Comparison of ENCODE assay signal across 23 cellular contexts in genomic region chr5:59564895-59565294, GRCh38.
"Had no signal": no experiment of that assay in that cellular context is flagged by ENCODE, and none has a peak within 500 bp of the region (broad histone marks: within the 10 kb centered on the region; RNA-seq: fewer than 3 reads in every experiment).

No MANE protein-coding gene starts in this region.

- DNase-seq: activated CD4-positive, alpha-beta memory T cell treated with anti-CD3 and anti-CD28 coated beads, Interleukin-2, amount 10 ng/mL, durations not matched to agents 7 days and 5 days; activated CD4-positive, alpha-beta T cell treated with anti-CD3 and anti-CD28 coated beads, Interleukin-2, amount 10 ng/mL, durations not matched to agents 24 days and 14 days; activated effector memory CD4-positive, alpha-beta T cell treated with Interleukin-2 at 50 U/mL for 16 hours; activated naive CD4-positive, alpha-beta T cell treated with anti-CD3 and anti-CD28 coated beads for 36 hours; activated naive CD8-positive, alpha-beta T cell treated with anti-CD3 and anti-CD28 coated beads, Interleukin-2, amount 10 ng/mL, durations not matched to agents 7 days and 5 days; activated T-cell treated with anti-CD3 and anti-CD28 coated beads, Interleukin-2, amount 50 U/mL, for 72 hours; amniotic stem cell; endodermal cell; kidney; midbrain; nephron progenitor cell; nucleus accumbens; right lobe of liver; stimulated activated CD4-positive, alpha-beta T cell treated with anti-CD3 and anti-CD28 coated beads, Interleukin-2, amount 100 ng/mL, for 24 hours; testis had no signal

- H3K4me3 Mint-ChIP-seq: activated CD4-positive, alpha-beta memory T cell treated with anti-CD3 and anti-CD28 coated beads, Interleukin-2, amount 10 ng/mL, durations not matched to agents 7 days and 5 days; activated CD4-positive, alpha-beta T cell treated with anti-CD3 and anti-CD28 coated beads, Interleukin-2, amount 10 ng/mL, durations not matched to agents 24 days and 14 days; activated naive CD4-positive, alpha-beta T cell treated with anti-CD3 and anti-CD28 coated beads for 36 hours; activated naive CD8-positive, alpha-beta T cell treated with anti-CD3 and anti-CD28 coated beads, Interleukin-2, amount 10 ng/mL, durations not matched to agents 7 days and 5 days; activated T-cell treated with anti-CD3 and anti-CD28 coated beads, Interleukin-2, amount 50 U/mL, for 72 hours; endodermal cell; nephron progenitor cell; stimulated activated effector memory CD8-positive, alpha-beta T cell treated with anti-CD3 and anti-CD28 coated beads, Interleukin-12 subunit alpha, Interleukin-12 subunit beta, amount 100 ng/mL, for 72 hours; type B pancreatic cell had no signal

- H3K27me3 ChIP-seq: right lobe of liver, testis had no signal

- H3K4me1 Mint-ChIP-seq: stimulated activated effector memory CD8-positive, alpha-beta T cell treated with anti-CD3 and anti-CD28 coated beads, Interleukin-12 subunit alpha, Interleukin-12 subunit beta, amount 100 ng/mL, for 72 hours had no signal

- H3K4me1 ChIP-seq: testis had no signal

- H3K27ac Mint-ChIP-seq: activated CD4-positive, alpha-beta memory T cell treated with anti-CD3 and anti-CD28 coated beads, Interleukin-2, amount 10 ng/mL, durations not matched to agents 7 days and 5 days; activated CD4-positive, alpha-beta T cell treated with anti-CD3 and anti-CD28 coated beads, Interleukin-2, amount 10 ng/mL, durations not matched to agents 24 days and 14 days; activated naive CD4-positive, alpha-beta T cell treated with anti-CD3 and anti-CD28 coated beads for 36 hours; activated naive CD8-positive, alpha-beta T cell treated with anti-CD3 and anti-CD28 coated beads, Interleukin-2, amount 10 ng/mL, durations not matched to agents 7 days and 5 days; activated T-cell treated with anti-CD3 and anti-CD28 coated beads, Interleukin-2, amount 50 U/mL, for 72 hours; endodermal cell; nephron progenitor cell; stimulated activated effector memory CD8-positive, alpha-beta T cell treated with anti-CD3 and anti-CD28 coated beads, Interleukin-12 subunit alpha, Interleukin-12 subunit beta, amount 100 ng/mL, for 72 hours; type B pancreatic cell had no signal

- H3K4me3 ChIP-seq: coronary artery, lung, right lobe of liver, skin epidermis, testis had no signal

- H3K36me3 Mint-ChIP-seq: activated naive CD8-positive, alpha-beta T cell treated with anti-CD3 and anti-CD28 coated beads, Interleukin-2, amount 10 ng/mL, durations not matched to agents 7 days and 5 days; stimulated activated effector memory CD8-positive, alpha-beta T cell treated with anti-CD3 and anti-CD28 coated beads, Interleukin-12 subunit alpha, Interleukin-12 subunit beta, amount 100 ng/mL, for 72 hours had no signal

- ATAC-seq: activated CD4-positive, CD25-positive, alpha-beta regulatory T cell treated with anti-CD3 and anti-CD28 coated beads, Interleukin-2, amount 50 U/mL, for 24 hours; activated T-cell treated with anti-CD3 and anti-CD28 coated beads, Interleukin-2, amount 50 U/mL, for 72 hours; left lobe of liver; right lobe of liver had no signal

- H3K9me3 ChIP-seq: right lobe of liver, testis had no signal

- H3K9me3 Mint-ChIP-seq: activated CD4-positive, alpha-beta memory T cell treated with anti-CD3 and anti-CD28 coated beads, Interleukin-2, amount 10 ng/mL, durations not matched to agents 7 days and 5 days; activated CD4-positive, alpha-beta T cell treated with anti-CD3 and anti-CD28 coated beads, Interleukin-2, amount 10 ng/mL, durations not matched to agents 24 days and 14 days; activated naive CD4-positive, alpha-beta T cell treated with anti-CD3 and anti-CD28 coated beads for 36 hours; activated naive CD8-positive, alpha-beta T cell treated with anti-CD3 and anti-CD28 coated beads, Interleukin-2, amount 10 ng/mL, durations not matched to agents 7 days and 5 days; activated T-cell treated with anti-CD3 and anti-CD28 coated beads, Interleukin-2, amount 50 U/mL, for 72 hours; nephron progenitor cell had no signal

- H3K27me3 Mint-ChIP-seq: activated naive CD8-positive, alpha-beta T cell treated with anti-CD3 and anti-CD28 coated beads, Interleukin-2, amount 10 ng/mL, durations not matched to agents 7 days and 5 days; type B pancreatic cell had no signal

- H3K36me3 ChIP-seq: right lobe of liver had no signal

- H3K27ac ChIP-seq: coronary artery, epithelial cell of prostate, right lobe of liver, skin epidermis, testis had no signal
